ENCODE assay signal across 8 cellular contexts in genomic region chr12:75978677-75979076, GRCh38. TPM values are rescaled to one million over a fixed set of nuclear protein-coding genes. Genes with fewer than 3 reads are reported as not detected.
A peak's percentile ranks its signal among the peaks of the same experiment; 100 is the strongest.
DNase-seq lines count a peak whose midpoint lies in the region; ATAC-seq and TF ChIP-seq lines count a peak whose summit lies in the region.

No MANE protein-coding gene starts in this region.

- ATAC-seq in foreskin keratinocyte (no peak), HG03108 (IDR thresholded peaks at IDR 0.05; ENCODE audit: unreplicated experiment) (no peak), GM18498 (IDR thresholded peaks at IDR 0.05; ENCODE audit: unreplicated experiment) (no peak)
- ATAC-seq in stimulated activated memory B cell treated with anti-CD40 and anti-IgM and Interleukin-4, amounts not matched to agents 10 μg/mL and 1 μg/mL and 100 μg/mL, for 72 hours: no peak

- POLR2A ChIA-PET in activated CD4-positive, alpha-beta memory T cell treated with anti-CD3 and anti-CD28 coated beads for 36 hours (lab: Charles Lee): interaction anchor here (0.6 to 4.0 kb wide), 10 partner anchors 12 to 180 kb away, joined by 3 to 46 read pairs (median 6); partner anchors contain the start of gene PHLDA1

- intact Hi-C loops in activated CD4-positive, alpha-beta memory T cell treated with anti-CD3 and anti-CD28 coated beads for 36 hours (cut with micrococcal nuclease): loop anchor here (1.0 to 2.0 kb wide), 10 partner anchors 16 to 498 kb away; partner anchors contain the start of genes GLIPR1, KRR1, NAP1L1 and PHLDA1

- peaks cover 68% of the 10 kb centered on the region for H3K4me1 Mint-ChIP-seq in activated CD4-positive, alpha-beta memory T cell treated with anti-CD3 and anti-CD28 coated beads for 36 hours (ENCODE audit: low read depth)
- peaks cover 44% of the 10 kb centered on the region for H3K4me1 Mint-ChIP-seq in stimulated activated memory B cell treated with anti-CD40 and anti-IgM and Interleukin-4, amounts not matched to agents 10 μg/mL and 1 μg/mL and 100 μg/mL, for 72 hours

- no peaks in the 10 kb centered on the region for H3K36me3 ChIP-seq in HUES48 (ENCODE audit: control insufficient read depth, insufficient read depth, low read length)

- no peak for TF ChIP-seq CTCF in foreskin keratinocyte (conservative IDR thresholded peaks at IDR 0.05)
- no peak for TF ChIP-seq CTCF in foreskin fibroblast (IDR thresholded peaks at IDR 0.05; ENCODE audit: low read depth, low read length)

- no peaks in the 10 kb centered on the region for H3K9me3 ChIP-seq in HUES48 (ENCODE audit: control insufficient read depth, insufficient read depth, low read length)

- H3K27me3 ChIP-seq in HUES48 (ENCODE audit: control insufficient read depth, insufficient read depth, low read length) (no peaks in the 10 kb centered on the region), foreskin keratinocyte (no peaks in the 10 kb centered on the region)

- H3K4me3 ChIP-seq in HUES48 (ENCODE audit: low read depth, low read length) (no peak overlapping the region), foreskin fibroblast (ENCODE audit: low read depth in 1 of 2, low read length in 2 of 2) (no peak overlapping the region)

- H3K4me1 ChIP-seq in HUES48 (ENCODE audit: control insufficient read depth, insufficient read depth, low read length) (peaks cover 17% of the 10 kb centered on the region), foreskin keratinocyte (peaks cover 40% of the 10 kb centered on the region)

- H3K9me3 Mint-ChIP-seq in activated CD4-positive, alpha-beta memory T cell treated with anti-CD3 and anti-CD28 coated beads for 36 hours: no peaks in the 10 kb centered on the region
- H3K9me3 Mint-ChIP-seq in stimulated activated memory B cell treated with anti-CD40 and anti-IgM and Interleukin-4, amounts not matched to agents 10 μg/mL and 1 μg/mL and 100 μg/mL, for 72 hours: no peaks in the 10 kb centered on the region

- H3K27ac ChIP-seq in HUES48 (ENCODE audit: low read depth, low read length): peak overlapping the region; percentile 88
- peak overlapping the region; percentile 45 for H3K27ac ChIP-seq in foreskin keratinocyte

- H3K9ac ChIP-seq in HUES48 (ENCODE audit: low read depth, low read length): no peak overlapping the region

- H3K27ac Mint-ChIP-seq in activated CD4-positive, alpha-beta memory T cell treated with anti-CD3 and anti-CD28 coated beads for 36 hours: peak overlapping the region; percentile 97
- peak overlapping the region; percentile 81 for H3K27ac Mint-ChIP-seq in stimulated activated memory B cell treated with anti-CD40 and anti-IgM and Interleukin-4, amounts not matched to agents 10 μg/mL and 1 μg/mL and 100 μg/mL, for 72 hours

- no peaks in the 10 kb centered on the region for H3K36me3 Mint-ChIP-seq in activated CD4-positive, alpha-beta memory T cell treated with anti-CD3 and anti-CD28 coated beads for 36 hours
- no peaks in the 10 kb centered on the region for H3K36me3 Mint-ChIP-seq in stimulated activated memory B cell treated with anti-CD40 and anti-IgM and Interleukin-4, amounts not matched to agents 10 μg/mL and 1 μg/mL and 100 μg/mL, for 72 hours

- peak overlapping the region; percentile 67 for H3K4me3 Mint-ChIP-seq in activated CD4-positive, alpha-beta memory T cell treated with anti-CD3 and anti-CD28 coated beads for 36 hours
- H3K4me3 Mint-ChIP-seq in stimulated activated memory B cell treated with anti-CD40 and anti-IgM and Interleukin-4, amounts not matched to agents 10 μg/mL and 1 μg/mL and 100 μg/mL, for 72 hours: no peak overlapping the region

- CTCF ChIA-PET in activated CD4-positive, alpha-beta memory T cell treated with anti-CD3 and anti-CD28 coated beads for 36 hours (lab: Charles Lee): interaction anchor here (0.6 to 3.2 kb wide), 5 partner anchors 42 to 121 kb away, joined by 3 to 21 read pairs (median 6); partner anchors contain the start of gene PHLDA1

- peak; percentile 46 for DNase-seq in activated CD4-positive, alpha-beta memory T cell treated with anti-CD3 and anti-CD28 coated beads for 36 hours
- DNase-seq in foreskin keratinocyte (no peak), foreskin fibroblast (no peak), HuH-7 (ENCODE audit: low spot score) (no peak)

- no peaks in the 10 kb centered on the region for H3K27me3 Mint-ChIP-seq in activated CD4-positive, alpha-beta memory T cell treated with anti-CD3 and anti-CD28 coated beads for 36 hours
- no peaks in the 10 kb centered on the region for H3K27me3 Mint-ChIP-seq in stimulated activated memory B cell treated with anti-CD40 and anti-IgM and Interleukin-4, amounts not matched to agents 10 μg/mL and 1 μg/mL and 100 μg/mL, for 72 hours

RNA-seq across cellular contexts. Expression of gene PHLDA1, which starts 52.9 kb away (rescaled TPM):
- total RNA-seq in activated CD4-positive, alpha-beta memory T cell treated with anti-CD3 and anti-CD28 coated beads for 36 hours: 10 to 100 TPM; 23.8 to 24.4 TPM
- total RNA-seq in foreskin keratinocyte: 126 and 138 TPM in 2 replicates
- 80.4 and 82.7 TPM in 2 replicates for polyA plus RNA-seq in foreskin keratinocyte
